Comparison of ENCODE assay signal across 18 cellular contexts in the genomic region with DNA sequence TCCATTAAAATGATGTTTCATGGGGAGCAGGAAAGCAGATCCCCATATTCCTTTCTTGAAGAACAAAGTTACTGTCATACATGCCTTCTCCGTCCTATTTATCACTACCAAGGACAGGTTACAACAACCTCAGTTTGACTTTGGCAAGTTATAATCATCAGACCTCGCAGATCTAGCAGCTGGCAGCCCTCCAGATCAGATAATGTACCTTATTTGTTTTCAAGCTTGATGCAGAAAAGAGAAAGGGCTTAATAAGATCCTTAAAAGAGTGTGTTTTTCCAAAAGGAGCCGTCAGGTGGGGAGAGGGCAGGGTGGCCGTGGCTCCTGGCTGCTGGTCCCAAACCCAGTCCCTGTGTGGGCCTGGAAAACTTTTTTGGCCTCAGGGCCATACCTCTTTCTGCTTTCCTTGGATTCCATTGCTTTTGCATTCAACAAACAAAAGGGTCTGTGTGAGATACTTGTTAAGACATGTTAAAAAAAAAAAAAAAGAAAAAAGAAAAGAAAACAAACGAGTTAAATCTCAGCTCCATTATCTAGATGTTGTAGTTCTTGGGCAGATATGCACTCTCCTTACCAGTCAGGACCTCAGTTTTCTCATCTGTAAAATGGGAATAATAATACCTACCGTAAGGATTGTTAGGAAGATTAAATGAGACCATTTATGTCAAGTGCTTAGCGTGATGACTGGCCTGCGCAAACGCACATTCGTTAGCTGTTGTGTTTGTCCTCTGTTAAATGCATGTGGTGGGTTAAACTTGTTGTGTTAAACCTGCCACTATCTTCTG.
DNase-seq lines count a peak whose midpoint lies in the region; ATAC-seq, FAIRE-seq and TF ChIP-seq lines count a peak whose summit lies in the region.
"Had no signal": no experiment of that assay in that cellular context is flagged by ENCODE, and none has a peak within 500 bp of the region (broad histone marks: within the 10 kb centered on the region; RNA-seq: fewer than 3 reads in every experiment).

No MANE protein-coding gene starts in this region.

- H3K9ac ChIP-seq in mucosa of stomach (ENCODE audit: low read length): peak overlapping the region; percentile 20

- DNase-seq in DMS79 treated with DMSO at 0.1 percent for 48 hours (lab: John Stamatoyannopoulos, UW) (peak; percentile 60), LoVo (ENCODE audit: low spot score) (peak; percentile 47), astrocyte of the hippocampus (ENCODE audit: low read depth, low spot score) (peak; percentile 39), HTR-8/SVneo (ENCODE audit: insufficient read length, low spot score) (no peak), upper lobe of right lung (no peak), RWPE1 (ENCODE audit: low spot score) (no peak)
- DNase-seq: activated CD4-positive, alpha-beta T cell treated with anti-CD3 and anti-CD28 coated beads for 48 hours; activated naive CD4-positive, alpha-beta T cell treated with anti-CD3 and anti-CD28 coated beads, Interleukin-2, amount 10 ng/mL, durations not matched to agents 7 days and 5 days; cortex of kidney; GOT3; KBM-7; left ventricle myocardium superior; NCI-H510A treated with DMSO at 0.1 percent for 48 hours; stimulated activated CD4-positive, alpha-beta T cell treated with anti-CD3 and anti-CD28 coated beads, Interleukin-4, amount 100 ng/mL, for 1 hour; T-helper 9 cell had no signal

- FAIRE-seq in HTR-8/SVneo (lab: Jason Lieb, UNC): no peak

- TF ChIP-seq CTCF in upper lobe of right lung (IDR thresholded peaks at IDR 0.05) (no peak), RWPE1 (conservative IDR thresholded peaks at IDR 0.05; ENCODE audit: low read depth) (no peak)

- no peak for ATAC-seq in upper lobe of right lung
- ATAC-seq: body of pancreas, gastroesophageal sphincter, left ventricle myocardium superior had no signal

- peaks cover 7% of the 10 kb centered on the region for H3K4me1 ChIP-seq in mucosa of stomach (ENCODE audit: control insufficient read depth, insufficient read depth, low read length)
- H3K4me1 ChIP-seq in upper lobe of right lung: no peaks in the 10 kb centered on the region
- H3K4me1 ChIP-seq: body of pancreas, gastroesophageal sphincter had no signal

- intact Hi-C loops in upper lobe of right lung (cut with DNase I): no loop called here

- CTCF ChIA-PET in RWPE1 (lab: Yijun Ruan, JAX): interaction anchor here (0.6 to 0.7 kb wide), 2 partner anchors 61 to 79 kb away, joined by 4 read pairs; no protein-coding TSS in a partner anchor

- H3K9me3 ChIP-seq in mucosa of stomach (ENCODE audit: control insufficient read depth, low read length) (no peaks in the 10 kb centered on the region), upper lobe of right lung (no peaks in the 10 kb centered on the region)
- H3K9me3 ChIP-seq: body of pancreas, gastroesophageal sphincter had no signal

- POLR2A ChIA-PET in RWPE1 (lab: Yijun Ruan, JAX; ENCODE audit: low non-redundant PET): no interaction called here

- no peaks in the 10 kb centered on the region for H3K27me3 ChIP-seq in mucosa of stomach (ENCODE audit: control insufficient read depth, insufficient read depth, low read length)
- peaks cover under 1% of the 10 kb centered on the region for H3K27me3 ChIP-seq in upper lobe of right lung
- H3K27me3 ChIP-seq: body of pancreas had no signal

- peaks cover 5% of the 10 kb centered on the region for H3K36me3 ChIP-seq in mucosa of stomach (ENCODE audit: control insufficient read depth, insufficient read depth, low read length)
- H3K36me3 ChIP-seq in upper lobe of right lung: no peaks in the 10 kb centered on the region
- H3K36me3 ChIP-seq: gastroesophageal sphincter had no signal

- H3K4me3 ChIP-seq in mucosa of stomach (ENCODE audit: low read length): no peak overlapping the region
- H3K4me3 ChIP-seq in upper lobe of right lung: no peak overlapping the region
- H3K4me3 ChIP-seq: body of pancreas, gastroesophageal sphincter had no signal

- H3K27ac ChIP-seq in upper lobe of right lung (no peak overlapping the region), RWPE1 (no peak overlapping the region)
- H3K27ac ChIP-seq: body of pancreas, gastroesophageal sphincter had no signal

Comparison
In these comparisons a context has a peak if more than half of its experiments do, and no peak if none do; other contexts are left out.
1. DNase-seq: peak in DMS79 treated with DMSO at 0.1 percent for 48 hours (single experiment), LoVo (single experiment) and astrocyte of the hippocampus (single experiment); none in HTR-8/SVneo (single experiment), upper lobe of right lung (single experiment) and RWPE1 (single experiment).